ENCODE assay signal across 12 cellular contexts in the genomic region with DNA sequence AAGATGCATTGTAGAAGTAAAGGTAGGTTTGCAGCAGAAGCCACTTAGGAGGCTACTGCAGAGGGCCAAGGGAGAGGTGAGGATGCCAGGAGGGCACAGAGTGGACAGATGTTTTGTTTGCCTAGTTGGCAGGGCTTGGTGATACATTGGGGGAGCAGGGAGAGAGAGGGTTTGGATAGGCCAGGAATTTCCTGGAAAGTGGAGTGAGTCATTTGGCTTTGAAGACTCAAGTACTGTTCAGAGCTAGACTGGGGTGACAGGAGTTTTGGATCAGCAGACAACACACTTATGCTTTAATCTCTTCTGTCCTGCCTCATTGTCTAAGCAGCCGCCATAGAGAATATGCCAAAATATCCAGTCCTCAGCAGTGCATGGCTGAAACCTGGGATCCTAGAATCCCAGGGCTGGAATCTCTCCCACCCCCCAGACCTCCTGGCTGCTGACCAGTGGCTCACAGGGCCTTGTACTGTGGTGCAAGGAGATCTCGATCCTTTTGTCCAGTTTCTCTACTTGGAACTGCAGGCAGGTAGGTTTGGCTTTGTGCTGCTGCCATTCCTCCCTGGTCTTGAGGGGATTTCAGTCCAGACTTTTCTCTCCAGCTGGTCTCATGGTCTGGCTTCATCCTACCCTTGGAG. TPM values are rescaled to one million over a fixed set of nuclear protein-coding genes. Genes with fewer than 3 reads are reported as not detected.
DNase-seq lines count a peak whose midpoint lies in the region; ATAC-seq and TF ChIP-seq lines count a peak whose summit lies in the region.
"Had no signal": no experiment of that assay in that cellular context is flagged by ENCODE, and none has a peak within 500 bp of the region (broad histone marks: within the 10 kb centered on the region; RNA-seq: fewer than 3 reads in every experiment).

No MANE protein-coding gene starts in this region.

- H3K36me3 Mint-ChIP-seq in CD8-positive, alpha-beta T cell = peaks cover 70% of the 10 kb centered on the region

- H3K27me3 Mint-ChIP-seq in CD8-positive, alpha-beta T cell (ENCODE audit: low read depth) = no peaks in the 10 kb centered on the region

- in situ Hi-C loops in Panc1 (cut with HindIII; ENCODE audit: low pct_unique_long_range_greater_than_20kb, low sequenced_read_pairs) = no loop called here

- H3K36me3 ChIP-seq in CD8-positive, alpha-beta T cell (ENCODE audit: insufficient read depth, low read length) = peaks cover 2% of the 10 kb centered on the region
- no peaks in the 10 kb centered on the region for H3K36me3 ChIP-seq in Panc1 (ENCODE audit: control insufficient read depth, insufficient read depth, low read length)
- H3K36me3 ChIP-seq: cardiac muscle cell had no signal

- DNase-seq in CD8-positive, alpha-beta T cell = no peak
- DNase-seq in Panc1 (ENCODE audit: low read depth, low spot score) (no peak), epithelial cell of esophagus (ENCODE audit: low read depth) (peak; percentile 73), omental fat pad (ENCODE audit: low spot score) (no peak)
- DNase-seq in activated naive CD4-positive, alpha-beta T cell treated with anti-CD3 and anti-CD28 coated beads, Interleukin-2, amount 50 U/mL, for 16 hours = no peak
- DNase-seq in activated T-cell treated with anti-CD3 and anti-CD28 coated beads, Interleukin-2, amount 50 U/mL, for 48 hours = no peak
- DNase-seq: COR-L47, NCI-H82 had no signal

- H3K9me3 Mint-ChIP-seq in CD8-positive, alpha-beta T cell = no peaks in the 10 kb centered on the region
- H3K9me3 Mint-ChIP-seq: WTC11 had no signal

- no peaks in the 10 kb centered on the region for H3K27me3 ChIP-seq in CD8-positive, alpha-beta T cell (ENCODE audit: insufficient read depth, low read length)
- no peaks in the 10 kb centered on the region for H3K27me3 ChIP-seq in Panc1 (ENCODE audit: control insufficient read depth, insufficient read depth, low read length)
- H3K27me3 ChIP-seq: cardiac muscle cell had no signal

- intact Hi-C loops in CD8-positive, alpha-beta T cell (cut with DNase I, micrococcal nuclease) = loop anchor here in 1 of 2 experiments (2.0 to 5.0 kb wide), 2 partner anchors 27 to 40 kb away; no protein-coding TSS in a partner anchor
- intact Hi-C loops in Panc1 (cut with micrococcal nuclease; ENCODE audit: unreplicated experiment) = no loop called here

- no peak for ATAC-seq in CD8-positive, alpha-beta T cell
- ATAC-seq in Panc1 (no peak), omental fat pad (ENCODE audit: low FRiP score) (peak; percentile 82), HG03095 (IDR thresholded peaks at IDR 0.05; ENCODE audit: unreplicated experiment) (no peak), GM19467 (IDR thresholded peaks at IDR 0.05; ENCODE audit: unreplicated experiment) (no peak)
- ATAC-seq: WTC11 had no signal

- H3K27ac ChIP-seq in CD8-positive, alpha-beta T cell (ENCODE audit: low read depth, low read length) = no peak overlapping the region
- no peak overlapping the region for H3K27ac ChIP-seq in Panc1 (ENCODE audit: low read length)
- H3K27ac ChIP-seq: cardiac muscle cell had no signal

- BruUV-seq in Panc1 (replicated peaks; lab: Mats Ljungman, UMichigan) = TSS peak; percentile 61

- POLR2A ChIA-PET in CD8-positive, alpha-beta T cell (lab: Charles Lee) = no interaction called here
- POLR2A ChIA-PET in Panc1 (lab: Charles Lee) = interaction anchor here (0.7 kb wide), 1 partner anchor 290 kb away, joined by 3 read pairs; no protein-coding TSS in a partner anchor

- no peak overlapping the region for H3K4me3 Mint-ChIP-seq in CD8-positive, alpha-beta T cell
- H3K4me3 Mint-ChIP-seq: WTC11 had no signal

- H3K4me3 ChIP-seq in CD8-positive, alpha-beta T cell (ENCODE audit: low read depth, low read length) = no peak overlapping the region
- H3K4me3 ChIP-seq in Panc1 (ENCODE audit: low read depth in 2 of 2, low read length in 2 of 2) (no peak overlapping the region), epithelial cell of esophagus (ENCODE audit: low read length) (no peak overlapping the region)
- H3K4me3 ChIP-seq: cardiac muscle cell had no signal

- TF ChIP-seq CTCF in CD8-positive, alpha-beta T cell (IDR thresholded peaks at IDR 0.05) = no peak
- TF ChIP-seq CTCF in Panc1 (IDR thresholded peaks at IDR 0.05) = no peak
- TF ChIP-seq CTCF in epithelial cell of esophagus (IDR thresholded peaks at IDR 0.05; ENCODE audit: insufficient read depth, low read depth, low read length, missing control alignments) = no peak
- no peak for TF ChIP-seq CTCF in omental fat pad (IDR thresholded peaks at IDR 0.05)

- H3K27ac Mint-ChIP-seq in CD8-positive, alpha-beta T cell = peak overlapping the region; percentile 32
- H3K27ac Mint-ChIP-seq: WTC11 had no signal

- peaks cover 7% of the 10 kb centered on the region for H3K4me1 ChIP-seq in CD8-positive, alpha-beta T cell (ENCODE audit: insufficient read depth, low read length)
- no peaks in the 10 kb centered on the region for H3K4me1 ChIP-seq in Panc1 (ENCODE audit: control insufficient read depth, insufficient read depth, low read length)

- H3K4me1 Mint-ChIP-seq in CD8-positive, alpha-beta T cell (ENCODE audit: low read depth) = peaks cover 13% of the 10 kb centered on the region
- H3K4me1 Mint-ChIP-seq: WTC11 had no signal

- H3K9me3 ChIP-seq in CD8-positive, alpha-beta T cell (ENCODE audit: low read length) = no peaks in the 10 kb centered on the region
- no peaks in the 10 kb centered on the region for H3K9me3 ChIP-seq in Panc1 (ENCODE audit: control insufficient read depth, insufficient read depth, low read depth, low read length)

- CTCF ChIA-PET in CD8-positive, alpha-beta T cell (lab: Charles Lee) = interaction anchor here (0.7 to 1.7 kb wide), 5 partner anchors 8 to 223 kb away, joined by 3 to 7 read pairs (median 5); partner anchors contain the start of gene TMEM268
- CTCF ChIA-PET in Panc1 (lab: Charles Lee) = no interaction called here

RNA-seq across cellular contexts. Expression of gene TMEM268, which starts 11.0 kb away (rescaled TPM):
- total RNA-seq in CD8-positive, alpha-beta T cell = 10 to 100 TPM; 12.5 to 13.7 TPM
- total RNA-seq in Panc1 (2021; ENCODE audit: unreplicated experiment) (9.0 TPM), omental fat pad (10 to 100 TPM; 11.2 to 26.1 (median 14.6) TPM)
- polyA plus RNA-seq in Panc1 (2012; ENCODE audit: insufficient read length) = 5.0 TPM

RNA-seq across cellular contexts. Expression of gene ATP6V1G1, which starts 34.5 kb away (rescaled TPM):
- 100 to 1,000 TPM; 141 to 147 TPM for total RNA-seq in CD8-positive, alpha-beta T cell
- total RNA-seq in Panc1 (2021; ENCODE audit: unreplicated experiment) = 71.8 TPM
- polyA plus RNA-seq in Panc1 (2012; ENCODE audit: insufficient read length) = 73.0 TPM
- 100 to 1,000 TPM; 101 to 152 (median 139) TPM for total RNA-seq in omental fat pad

RNA-seq across cellular contexts. Expression of gene TEX53, which starts 35.5 kb away (rescaled TPM):
- not detected for total RNA-seq in CD8-positive, alpha-beta T cell
- not detected for total RNA-seq in Panc1 (2021; ENCODE audit: unreplicated experiment)
- polyA plus RNA-seq in Panc1 (2012; ENCODE audit: insufficient read length) = not detected
- not detected for total RNA-seq in omental fat pad
- total RNA-seq: cardiac muscle cell, WTC11 had no signal
- polyA plus RNA-seq: cardiac muscle cell had no signal

RNA-seq across cellular contexts. Expression of gene TEX48, which starts 59.9 kb away (rescaled TPM):
- not detected for total RNA-seq in CD8-positive, alpha-beta T cell
- not detected for total RNA-seq in Panc1 (2021; ENCODE audit: unreplicated experiment)
- not detected for polyA plus RNA-seq in Panc1 (2012; ENCODE audit: insufficient read length)
- total RNA-seq in omental fat pad = not detected
- total RNA-seq: cardiac muscle cell, WTC11 had no signal
- polyA plus RNA-seq: cardiac muscle cell had no signal
